In the genomic region with DNA sequence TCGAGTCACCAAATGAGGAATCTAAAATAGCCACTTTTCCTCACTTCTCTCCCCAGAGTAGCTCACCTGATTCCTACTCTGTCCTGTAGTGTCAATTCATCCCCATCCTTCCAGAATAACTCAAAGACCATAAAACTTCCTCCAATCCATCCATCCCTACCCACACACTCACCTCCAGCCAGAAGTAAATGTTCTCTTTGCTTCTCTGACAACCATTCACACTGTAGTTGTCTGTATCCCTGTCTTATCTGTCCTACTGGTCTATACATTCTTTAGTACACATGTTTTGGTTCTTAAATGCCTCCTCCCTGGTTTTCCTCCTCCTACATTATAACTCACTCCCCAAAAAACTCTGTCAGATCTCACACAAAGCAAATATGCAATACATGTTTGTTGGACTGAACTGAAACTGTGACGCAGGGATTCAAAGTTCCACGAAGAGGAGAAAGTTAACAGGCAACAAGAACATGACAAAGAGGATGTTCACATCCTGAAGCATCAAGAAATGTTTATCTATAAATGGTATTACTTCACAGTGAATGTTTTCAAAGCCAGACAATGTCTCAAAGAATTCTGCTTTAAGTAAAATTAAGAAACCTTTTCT, we compare ENCODE assay signal across 10 cellular contexts. TPM values are rescaled to one million over a fixed set of nuclear protein-coding genes. Genes with fewer than 3 reads are reported as not detected.
DNase-seq lines count a peak whose midpoint lies in the region; ATAC-seq, FAIRE-seq and TF ChIP-seq lines count a peak whose summit lies in the region.
"Had no signal": no experiment of that assay in that cellular context is flagged by ENCODE, and none has a peak within 500 bp of the region (broad histone marks: within the 10 kb centered on the region; RNA-seq: fewer than 3 reads in every experiment).

No MANE protein-coding gene starts in this region.

- H3K79me2 ChIP-seq in HepG2 (ENCODE audit: insufficient read depth, low read length): peaks cover 59% of the 10 kb centered on the region

- peak overlapping the region; percentile 88 for H3K27ac ChIP-seq in cardiac muscle cell
- H3K27ac ChIP-seq in heart left ventricle: peak overlapping the region in 3 of 12 donors; percentile 7 to 53 (median 18)
- H3K27ac ChIP-seq in HepG2 (ENCODE audit: extremely low read length, insufficient read depth, low read length): no peak overlapping the region
- H3K27ac ChIP-seq in upper lobe of right lung: peak overlapping the region; percentile 38

- no peaks in the 10 kb centered on the region for H3K36me3 ChIP-seq in cardiac muscle cell
- no peaks in the 10 kb centered on the region for H3K36me3 ChIP-seq in heart left ventricle
- no peaks in the 10 kb centered on the region for H3K36me3 ChIP-seq in HepG2 (replicated peaks in 1 of 2; ENCODE audit: control insufficient read depth in 1 of 2, insufficient read depth in 2 of 2, low read length in 2 of 2)
- H3K36me3 ChIP-seq in upper lobe of right lung: no peaks in the 10 kb centered on the region
- H3K36me3 ChIP-seq: tibial nerve had no signal

- CTCF ChIA-PET in HepG2 (lab: Yijun Ruan, JAX; ENCODE audit: low intra/inter-chr PET ratio, low total read pairs): no interaction called here

- H3K4me1 ChIP-seq in cardiac muscle cell (ENCODE audit: low read depth) (peaks cover 76% of the 10 kb centered on the region), heart left ventricle (peaks cover 0 to 78% (median 52%) of the 10 kb centered on the region in 12 donors), HepG2 (ENCODE audit: insufficient read depth, low read length) (peaks cover 33% of the 10 kb centered on the region), upper lobe of right lung (peaks cover 59% of the 10 kb centered on the region)

- no peak overlapping the region for H2AFZ ChIP-seq in HepG2 (ENCODE audit: low read length)

- DNase-seq in cardiac muscle cell (ENCODE audit: low read depth in 1 of 2, low spot score in 1 of 2): peak in 1 of 2 donors; percentile 87
- DNase-seq in heart left ventricle: no peak
- DNase-seq in astrocyte of the spinal cord (ENCODE audit: low read depth, low spot score): peak; percentile 71
- no peak for DNase-seq in HepG2 (ENCODE audit: low spot score)
- no peak for DNase-seq in upper lobe of right lung
- DNase-seq in NCI-H526 (lab: John Stamatoyannopoulos, UW): no peak
- DNase-seq in NCI-H1417 (lab: John Stamatoyannopoulos, UW): no peak
- DNase-seq: islet precursor cell had no signal

- intact Hi-C loops in heart left ventricle (cut with DNase I) (loop anchor here in 1 of 10 donors (2.0 kb wide), 1 partner anchor 14 kb away; no protein-coding TSS in a partner anchor), HepG2 (cut with micrococcal nuclease; ENCODE audit: unreplicated experiment) (no loop called here), upper lobe of right lung (cut with DNase I) (no loop called here)

- TF ChIP-seq EP300 in HepG2 (IDR thresholded peaks at IDR 0.05; ENCODE audit: low read depth in 2 of 2, low read length in 2 of 2) (no peak), HepG2 (CRISPR knock-in tag; IDR thresholded peaks at IDR 0.05; ENCODE audit: borderline replicate concordance) (no peak)

- BruUV-seq in HepG2 (replicated peaks; lab: Mats Ljungman, UMichigan): no TSS peak

- H3K9ac ChIP-seq in HepG2 (ENCODE audit: insufficient read depth, low read depth, low read length): no peak overlapping the region

- no peak for FAIRE-seq in HepG2 (lab: Jason Lieb, UNC)

- H3K9me3 ChIP-seq in cardiac muscle cell (ENCODE audit: low read depth) (no peaks in the 10 kb centered on the region), heart left ventricle (no peaks in the 10 kb centered on the region), HepG2 (ENCODE audit: low read length) (no peaks in the 10 kb centered on the region), upper lobe of right lung (no peaks in the 10 kb centered on the region)
- H3K9me3 ChIP-seq: tibial nerve had no signal

- POLR2A ChIA-PET in HepG2 (lab: Yijun Ruan, JAX): no interaction called here

- 63 to 72% (median 68%) methylated on average over 3 of the region's 3 CpGs for WGBS in heart left ventricle, 4 donors
- 63% methylated on average over 3 of the region's 3 CpGs for WGBS in HepG2 (ENCODE audit: low lambda C conversion rate)

- TF ChIP-seq RAD21 in HepG2 (CRISPR knock-in tag; IDR thresholded peaks at IDR 0.05): no peak

- in situ Hi-C loops in astrocyte of the spinal cord (cut with HindIII; ENCODE audit: low sequenced_read_pairs): no loop called here
- in situ Hi-C loops in HepG2 (cut with HindIII; ENCODE audit: extremely low pct_ligation_motif_present, low pct_unique_long_range_greater_than_20kb): no loop called here

- H3K27me3 ChIP-seq in cardiac muscle cell (no peaks in the 10 kb centered on the region), heart left ventricle (no peaks in the 10 kb centered on the region), HepG2 (ENCODE audit: control insufficient read depth in 1 of 2, insufficient read depth in 2 of 2, low read length in 2 of 2) (no peaks in the 10 kb centered on the region), upper lobe of right lung (no peaks in the 10 kb centered on the region)
- H3K27me3 ChIP-seq: tibial nerve had no signal

- H3K4me2 ChIP-seq in HepG2 (ENCODE audit: low read depth, low read length): 0 out of 2 replicates have a peak overlapping the region, but pooled peaks have one; percentile 27

- TF ChIP-seq POLR2A in heart left ventricle (IDR thresholded peaks at IDR 0.05) (no peak), HepG2 (IDR thresholded peaks at IDR 0.05; ENCODE audit: insufficient read depth in 1 of 2, low read depth in 2 of 2, low read length in 2 of 2) (no peak)

- ATAC-seq in heart left ventricle (no peak), HepG2 (no peak), upper lobe of right lung (no peak), HG02759 (IDR thresholded peaks at IDR 0.05; ENCODE audit: unreplicated experiment) (no peak)

- TF ChIP-seq CTCF in cardiac muscle cell (IDR thresholded peaks at IDR 0.05; ENCODE audit: low read depth, low read length) (no peak), heart left ventricle (IDR thresholded peaks at IDR 0.05) (no peak), astrocyte of the spinal cord (IDR thresholded peaks at IDR 0.05; ENCODE audit: low read depth, low read length) (no peak), HepG2 (CRISPR knock-in tag; IDR thresholded peaks at IDR 0.05) (no peak), upper lobe of right lung (IDR thresholded peaks at IDR 0.05) (no peak)

- no peak overlapping the region for H3K4me3 ChIP-seq in cardiac muscle cell
- no peak overlapping the region for H3K4me3 ChIP-seq in heart left ventricle
- no peak overlapping the region for H3K4me3 ChIP-seq in astrocyte of the spinal cord (ENCODE audit: low read depth, low read length)
- H3K4me3 ChIP-seq in HepG2 (replicated peaks in 1 of 3; ENCODE audit: insufficient read depth in 1 of 3, low read depth in 2 of 3, low read length in 3 of 3): no peak overlapping the region
- H3K4me3 ChIP-seq in upper lobe of right lung: no peak overlapping the region
- H3K4me3 ChIP-seq: tibial nerve had no signal

- H4K20me1 ChIP-seq in HepG2 (ENCODE audit: insufficient read depth, low read length): peaks cover 15% of the 10 kb centered on the region

TF ChIP-seq in HepG2, 621 proteins besides CTCF, POLR2A, EP300 and RAD21 (continues in another document):
- no peak for TF ChIP-seq ZNF292 (CRISPR knock-in tag; IDR thresholded peaks at IDR 0.05; ENCODE audit: borderline replicate concordance, low read depth)
- no peak for TF ChIP-seq ZNF24 (IDR thresholded peaks at IDR 0.05)
- TF ChIP-seq ZNF383 (CRISPR knock-in tag; IDR thresholded peaks at IDR 0.05; ENCODE audit: borderline replicate concordance): no peak
- no peak for TF ChIP-seq SOX13 (IDR thresholded peaks at IDR 0.05)
- no peak for TF ChIP-seq SOX13 (CRISPR knock-in tag; conservative IDR thresholded peaks at IDR 0.05 in 1 of 2, IDR thresholded peaks at IDR 0.05 in 1 of 2)
- TF ChIP-seq, protein P1, sequence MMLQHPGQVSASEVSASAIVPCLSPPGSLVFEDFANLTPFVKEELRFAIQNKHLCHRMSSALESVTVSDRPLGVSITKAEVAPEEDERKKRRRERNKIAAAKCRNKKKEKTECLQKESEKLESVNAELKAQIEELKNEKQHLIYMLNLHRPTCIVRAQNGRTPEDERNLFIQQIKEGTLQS (CRISPR knock-in tag; IDR thresholded peaks at IDR 0.05): no peak
- no peak for TF ChIP-seq ZNF598 (CRISPR knock-in tag; IDR thresholded peaks at IDR 0.05; ENCODE audit: borderline replicate concordance)
- no peak for TF ChIP-seq EEA1 (CRISPR knock-in tag; IDR thresholded peaks at IDR 0.05; ENCODE audit: borderline replicate concordance)
- no peak for TF ChIP-seq MEF2D (CRISPR knock-in tag; IDR thresholded peaks at IDR 0.05)
- no peak for TF ChIP-seq HOXD1 (CRISPR knock-in tag; IDR thresholded peaks at IDR 0.05)
- no peak for TF ChIP-seq TOPORS (CRISPR knock-in tag; IDR thresholded peaks at IDR 0.05)

RNA-seq across cellular contexts. Expression of a gene that starts 11.0 kb away (rescaled TPM):
- 69.9 and 93.5 TPM in 2 replicates for total RNA-seq in cardiac muscle cell
- polyA plus RNA-seq in cardiac muscle cell: 36.8 and 54.8 TPM in 2 replicates
- total RNA-seq in heart left ventricle: 10 to 100 TPM; 14.9 to 44.8 (median 23.4) TPM
- polyA plus RNA-seq in heart left ventricle: 10 to 100 TPM in 1 of 2 donors, 1 to 10 TPM in 1; 4.6 to 15.4 TPM
- total RNA-seq in HepG2 (2016; rRNA removed; fragmentation: Illumina TruSeq; extraction: Trizol): 14.0 and 15.0 TPM in 2 replicates
- 6.3 and 7.0 TPM in 2 replicates for total RNA-seq in HepG2 (2016; cell fraction: cytosol; rRNA removed; fragmentation: Illumina TruSeq; extraction: Trizol; ENCODE audit: low read depth)
- total RNA-seq in HepG2 (2016; cell fraction: insoluble cytoplasmic fraction; rRNA removed; fragmentation: Illumina TruSeq; extraction: Trizol): 13.6 and 14.3 TPM in 2 replicates
- 6.1 TPM in 2 replicates for total RNA-seq in HepG2 (2016; cell fraction: membrane; rRNA removed; fragmentation: Illumina TruSeq; extraction: Trizol)
- total RNA-seq in HepG2 (2016; cell fraction: nucleus; rRNA removed; fragmentation: Illumina TruSeq; extraction: Trizol): 20.9 and 22.7 TPM in 2 replicates
- polyA plus RNA-seq in HepG2 (2011; rRNA removed): 8.3 and 10.0 TPM in 2 replicates
- 5.0 and 6.9 TPM in 2 replicates for polyA plus RNA-seq in HepG2 (2011; cell fraction: cytosol; rRNA removed)
- 8.2 and 8.4 TPM in 2 replicates for polyA plus RNA-seq in HepG2 (2011; cell fraction: nucleus; rRNA removed)
- polyA plus RNA-seq in HepG2 (2012): 8.0 and 8.5 TPM in 2 replicates
- 0.60 and 0.93 TPM in 2 replicates for polyA plus RNA-seq in HepG2 (2016; cell fraction: cytosol; fragmentation: Illumina TruSeq; extraction: Trizol; ENCODE audit: low read depth)
- polyA plus RNA-seq in HepG2 (2016; cell fraction: insoluble cytoplasmic fraction; fragmentation: Illumina TruSeq; extraction: Trizol; ENCODE audit: low read depth): 15.4 and 16.4 TPM in 2 replicates
- polyA plus RNA-seq in HepG2 (2016; cell fraction: membrane; fragmentation: Illumina TruSeq; extraction: Trizol; ENCODE audit: low read depth): 2.4 and 2.5 TPM in 2 replicates
- 17.1 and 18.0 TPM in 2 replicates for polyA plus RNA-seq in HepG2 (2016; cell fraction: nucleus; fragmentation: Illumina TruSeq; extraction: Trizol; ENCODE audit: insufficient read depth, low read depth)
- 27.0 and 42.8 TPM in 2 replicates for polyA minus RNA-seq in HepG2 (2011; rRNA and poly(A)+ RNA removed; ENCODE audit: low replicate concordance)
- 10.3 and 11.3 TPM in 2 replicates for polyA minus RNA-seq in HepG2 (2011; cell fraction: cytosol; rRNA and poly(A)+ RNA removed)
- polyA minus RNA-seq in HepG2 (2011; cell fraction: nucleus; rRNA and poly(A)+ RNA removed): 55.9 and 63.6 TPM in 2 replicates
- 64.4 TPM for total RNA-seq in upper lobe of right lung
